1 cellular context compared by ENCODE assay signal in genomic region chr6:34953084-34954025, GRCh38.
TF ChIP-seq lines count a peak whose summit lies in the region.

No MANE protein-coding gene starts in this region.

TF ChIP-seq in HepG2, 621 proteins besides CTCF, POLR2A, EP300 and RAD21 (continued from another document and continues in another):
- TF ChIP-seq ZXDC (CRISPR knock-in tag; IDR thresholded peaks at IDR 0.05) (no peak), MXD4 (CRISPR knock-in tag; IDR thresholded peaks at IDR 0.05) (no peak), MED1 (CRISPR knock-in tag; IDR thresholded peaks at IDR 0.05) (peak; percentile 76), DRAP1 (CRISPR knock-in tag; IDR thresholded peaks at IDR 0.05) (peak; percentile 59), ZNF644 (CRISPR knock-in tag; IDR thresholded peaks at IDR 0.05; ENCODE audit: low read depth) (peak; percentile 88), NBN (conservative IDR thresholded peaks at IDR 0.05) (no peak), FOSL1 (CRISPR knock-in tag; IDR thresholded peaks at IDR 0.05; ENCODE audit: borderline replicate concordance) (peak; percentile 99), FUBP1 (CRISPR knock-in tag; IDR thresholded peaks at IDR 0.05; ENCODE audit: borderline replicate concordance) (no peak), CREM (IDR thresholded peaks at IDR 0.05) (peak; percentile 64), CREM (CRISPR knock-in tag; IDR thresholded peaks at IDR 0.05) (no peak), ASH2L (IDR thresholded peaks at IDR 0.05; ENCODE audit: insufficient read length, low read depth, low read length) (peak; percentile 89), ZNF512 (CRISPR knock-in tag; IDR thresholded peaks at IDR 0.05) (no peak), NFATC3 (CRISPR knock-in tag; IDR thresholded peaks at IDR 0.05) (0 out of 2 replicates have a peak, but pooled peaks have one; percentile 20), ZBTB33 (CRISPR knock-in tag; IDR thresholded peaks at IDR 0.05) (no peak), ZFP36L2 (CRISPR knock-in tag; IDR thresholded peaks at IDR 0.05) (no peak), TP53 (CRISPR knock-in tag; conservative IDR thresholded peaks at IDR 0.05) (no peak), ZNF570 (CRISPR knock-in tag; IDR thresholded peaks at IDR 0.05; ENCODE audit: borderline replicate concordance) (no peak), ZNF883 (CRISPR knock-in tag; IDR thresholded peaks at IDR 0.05; ENCODE audit: not compliant biosample characterization) (no peak), ZMYM3 (CRISPR knock-in tag; IDR thresholded peaks at IDR 0.05) (peak; percentile 73), FOXP1 (IDR thresholded peaks at IDR 0.05) (peak; percentile 88), FOXP1 (CRISPR knock-in tag; IDR thresholded peaks at IDR 0.05) (peak; percentile 94), ZNF788 (CRISPR knock-in tag; IDR thresholded peaks at IDR 0.05; ENCODE audit: borderline replicate concordance) (no peak), ZMAT5 (CRISPR knock-in tag; IDR thresholded peaks at IDR 0.05; ENCODE audit: borderline replicate concordance, low read depth) (no peak), MLX (CRISPR knock-in tag; IDR thresholded peaks at IDR 0.05) (peak; percentile 75), ZNF431 (CRISPR knock-in tag; IDR thresholded peaks at IDR 0.05; ENCODE audit: borderline replicate concordance, low read depth) (no peak), ZNF382 (CRISPR knock-in tag; IDR thresholded peaks at IDR 0.05; ENCODE audit: borderline replicate concordance) (no peak), ZNF160 (CRISPR knock-in tag; IDR thresholded peaks at IDR 0.05) (0 out of 2 replicates have a peak, but pooled peaks have one; percentile 41), JUN (CRISPR knock-in tag; IDR thresholded peaks at IDR 0.05) (peak; percentile 97), ZBTB21 (CRISPR knock-in tag; IDR thresholded peaks at IDR 0.05) (0 out of 2 replicates have a peak, but pooled peaks have one; percentile 27), DPF2 (CRISPR knock-in tag; IDR thresholded peaks at IDR 0.05; ENCODE audit: borderline replicate concordance, low read depth) (peak; percentile 97), ZNF44 (CRISPR knock-in tag; IDR thresholded peaks at IDR 0.05) (no peak), RBM39 (IDR thresholded peaks at IDR 0.05; ENCODE audit: low read depth, low read length, poor library complexity, severe bottlenecking) (no peak), ZNF446 (CRISPR knock-in tag; IDR thresholded peaks at IDR 0.05) (no peak), ZNF326 (CRISPR knock-in tag; IDR thresholded peaks at IDR 0.05; ENCODE audit: borderline replicate concordance) (no peak), ZNF136 (CRISPR knock-in tag; IDR thresholded peaks at IDR 0.05; ENCODE audit: low read depth) (no peak; the same call in 1 of the 2 replicates), ZBTB2 (CRISPR knock-in tag; IDR thresholded peaks at IDR 0.05; ENCODE audit: low read depth) (peak; percentile 17; the same call in 1 of the 2 replicates), SMARCE1 (IDR thresholded peaks at IDR 0.05; ENCODE audit: borderline replicate concordance) (peak; percentile 73; the same call in 1 of the 2 replicates), MIER2 (CRISPR knock-in tag; IDR thresholded peaks at IDR 0.05) (peak; percentile 61; the same call in 1 of the 2 replicates), RAD51 (IDR thresholded peaks at IDR 0.05; ENCODE audit: borderline replicate concordance) (no peak), HOXA3 (CRISPR knock-in tag; IDR thresholded peaks at IDR 0.05) (peak; percentile 89), ZNF660 (CRISPR knock-in tag; IDR thresholded peaks at IDR 0.05; ENCODE audit: borderline replicate concordance, low read depth) (no peak), ZNF773 (CRISPR knock-in tag; IDR thresholded peaks at IDR 0.05; ENCODE audit: borderline replicate concordance) (no peak), ZNF598 (CRISPR knock-in tag; IDR thresholded peaks at IDR 0.05; ENCODE audit: borderline replicate concordance) (no peak), CBX5 (CRISPR knock-in tag; IDR thresholded peaks at IDR 0.05; ENCODE audit: borderline replicate concordance) (peak; percentile 58; the same call in 1 of the 2 replicates), NCOA5 (CRISPR knock-in tag; IDR thresholded peaks at IDR 0.05) (no peak), SETDB1 (CRISPR knock-in tag; IDR thresholded peaks at IDR 0.05; ENCODE audit: borderline replicate concordance) (no peak), KLF13 (CRISPR knock-in tag; IDR thresholded peaks at IDR 0.05) (no peak), ATF7 (IDR thresholded peaks at IDR 0.05) (peak; percentile 75; the same call in 1 of the 2 replicates), ATF7 (CRISPR knock-in tag; IDR thresholded peaks at IDR 0.05) (no peak; the same call in 1 of the 2 replicates), NR2F1 (CRISPR knock-in tag; IDR thresholded peaks at IDR 0.05) (peak; percentile 48 to 66; a peak in 2 of 4 replicates), MXD3 (CRISPR knock-in tag; IDR thresholded peaks at IDR 0.05) (no peak), ZNF317 (CRISPR knock-in tag; IDR thresholded peaks at IDR 0.05) (no peak; the same call in 1 of the 2 replicates), LCORL (IDR thresholded peaks at IDR 0.05) (no peak), LCORL (CRISPR knock-in tag; IDR thresholded peaks at IDR 0.05) (peak; percentile 22; the same call in 1 of the 2 replicates), REXO4 (CRISPR knock-in tag; IDR thresholded peaks at IDR 0.05; ENCODE audit: borderline replicate concordance) (no peak), RFX1 (IDR thresholded peaks at IDR 0.05) (peak; percentile 84), MATR3 (CRISPR knock-in tag; IDR thresholded peaks at IDR 0.05) (no peak), ZNF609 (CRISPR knock-in tag; IDR thresholded peaks at IDR 0.05; ENCODE audit: borderline replicate concordance) (peak; percentile 38; the same call in 1 of the 2 replicates)
